Comparison of ENCODE assay signal across 8 cellular contexts in the genomic region with DNA sequence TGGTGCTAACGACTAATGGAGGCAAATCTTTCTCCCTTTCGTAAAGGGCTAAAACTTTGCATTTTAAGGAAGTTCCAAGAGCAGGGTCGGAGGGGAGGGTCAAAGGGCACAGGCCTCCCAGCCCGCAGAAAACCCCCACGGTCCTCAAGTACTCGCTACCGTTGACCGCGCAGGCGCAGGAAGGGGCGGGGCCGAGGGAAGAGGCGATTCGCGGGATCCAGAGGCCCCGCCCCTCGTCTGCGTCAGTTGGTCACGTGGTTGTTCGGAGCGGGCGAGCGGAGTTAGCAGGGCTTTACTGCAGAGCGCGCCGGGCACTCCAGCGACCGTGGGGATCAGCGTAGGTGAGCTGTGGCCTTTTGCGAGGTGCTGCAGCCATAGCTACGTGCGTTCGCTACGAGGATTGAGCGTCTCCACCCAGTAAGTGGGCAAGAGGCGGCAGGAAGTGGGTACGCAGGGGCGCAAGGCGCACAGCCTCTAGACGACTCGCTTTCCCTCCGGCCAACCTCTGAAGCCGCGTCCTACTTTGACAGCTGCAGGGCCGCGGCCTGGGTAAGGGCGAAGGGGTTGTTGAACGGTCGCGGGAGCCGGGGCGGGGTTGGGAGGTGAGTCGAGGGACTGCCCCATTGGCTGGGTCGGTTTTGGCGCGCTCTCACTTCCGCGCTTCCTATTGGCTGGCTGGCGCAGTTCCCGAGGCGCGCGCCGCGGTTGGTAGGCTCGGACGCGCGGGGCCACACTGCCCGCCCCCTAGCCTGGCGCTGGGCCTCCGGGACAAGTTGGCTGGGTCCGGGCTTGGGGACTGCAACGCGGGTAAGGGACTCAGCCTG. TPM values are rescaled to one million over a fixed set of nuclear protein-coding genes. Genes with fewer than 3 reads are reported as not detected.
DNase-seq lines count a peak whose midpoint lies in the region; TF ChIP-seq lines count a peak whose summit lies in the region.

GMNN (plus strand) TSS at position 242 of the 824 bp plus-strand sequence. CDS start 2,310 bp downstream, outside the sequence.

- H3K9me3 ChIP-seq in neuron (ENCODE audit: low read length): no peaks in the 10 kb centered on the region

- no peak for TF ChIP-seq CTCF in HFFc6 (IDR thresholded peaks at IDR 0.05)

- in situ Hi-C loops in SK-MEL-5 (cut with HindIII; ENCODE audit: low pct_unique_long_range_greater_than_20kb, low sequenced_read_pairs): no loop called here

- peaks cover 33% of the 10 kb centered on the region for H3K4me1 Mint-ChIP-seq in HFFc6 (ENCODE audit: low read depth)

- H3K27me3 Mint-ChIP-seq in HFFc6 (ENCODE audit: insufficient read depth): no peaks in the 10 kb centered on the region; the same call in 1 of the 2 replicates

- H3K9me3 Mint-ChIP-seq in HFFc6: no peaks in the 10 kb centered on the region

- peak within 1 kb of the TSS; percentile 94 for H3K27ac Mint-ChIP-seq in HFFc6

- H3K36me3 Mint-ChIP-seq in HFFc6 (ENCODE audit: low read depth): peaks cover 12% of the 10 kb centered on the region; the same call in 1 of the 2 replicates

- H3K4me1 ChIP-seq in neuron (ENCODE audit: insufficient read depth, low read length): peaks cover 16% of the 10 kb centered on the region

- H3K36me3 ChIP-seq in neuron (ENCODE audit: insufficient read depth, low read length): peaks cover 12% of the 10 kb centered on the region

- peak within 1 kb of the TSS; percentile 93 for H3K4me3 ChIP-seq in neuron (ENCODE audit: low read length)

- H2AFZ ChIP-seq in neuron (ENCODE audit: low read depth, low read length): peak within 1 kb of the TSS; percentile 78

- peak; percentile 84 for DNase-seq in GM04504 (ENCODE audit: low read depth)
- peak; percentile 86 for DNase-seq in HFFc6
- peak; percentile 97 for DNase-seq in NAMALWA (ENCODE audit: low spot score)
- peak; percentile 96 for DNase-seq in SK-MEL-5 (ENCODE audit: low read depth, low spot score)
- DNase-seq in activated naive CD4-positive, alpha-beta T cell treated with Interleukin-2 at 50 U/mL for 16 hours: peak; percentile 98
- peak; percentile 87 for DNase-seq in foreskin melanocyte
- DNase-seq in stromal cell of bone marrow (ENCODE audit: low read depth): peak; percentile 88

- no peaks in the 10 kb centered on the region for H3K27me3 ChIP-seq in neuron (ENCODE audit: insufficient read depth, low read length)

- peak within 1 kb of the TSS; percentile 99 for H3K4me3 Mint-ChIP-seq in HFFc6

RNA-seq across cellular contexts. Expression of gene GMNN, which starts in this region (rescaled TPM):
- total RNA-seq in HFFc6 (2021; fragmentation: NEBNext Ultra II Directional; extraction: Animal tissue kit (Norgen Biotek cat#: 25700)): 10 to 100 TPM; 17.2 to 33.3 (median 27.4) TPM
- 74.8 and 78.1 TPM in 2 replicates for total RNA-seq in SK-MEL-5 (2014; rRNA removed; shearing (Covaris generic))
- 53.0 and 66.5 TPM in 2 replicates for polyA plus RNA-seq in SK-MEL-5 (2015; cell fraction: cytosol; rRNA removed)
- polyA plus RNA-seq in SK-MEL-5 (2015; cell fraction: nucleus; rRNA removed): 34.3 and 45.5 TPM in 2 replicates

Comparison
In these comparisons a context has a peak if more than half of its experiments do, and no peak if none do; other contexts are left out.
1. Peak in every context shown above with its lines: DNase-seq and H3K4me3 ChIP-seq.